25 cellular contexts compared by ENCODE assay signal in genomic region chr6:79838851-79839250, GRCh38.
"Had no signal": no experiment of that assay in that cellular context is flagged by ENCODE, and none has a peak within 500 bp of the region (broad histone marks: within the 10 kb centered on the region; RNA-seq: fewer than 3 reads in every experiment).

No MANE protein-coding gene starts in this region.

- H3K27ac ChIP-seq: stomach, suprapubic skin, testis, thoracic aorta, thyroid gland, tibial artery, tibial nerve, transverse colon, upper lobe of left lung, upper lobe of right lung, uterus, vagina had no signal

- H3K27me3 ChIP-seq: suprapubic skin, testis, thyroid gland, tibial artery, tibial nerve, transverse colon, upper lobe of left lung, upper lobe of right lung, uterus, vagina had no signal

- H3K4me3 ChIP-seq: stomach, suprapubic skin, testis, thoracic aorta, thyroid gland, tibial artery, tibial nerve, transverse colon, upper lobe of left lung, upper lobe of right lung, uterus, vagina had no signal

- H3K4me1 ChIP-seq: stomach, suprapubic skin, testis, thyroid gland, tibial artery, tibial nerve, transverse colon, upper lobe of left lung, upper lobe of right lung, uterus, vagina had no signal

- FAIRE-seq: urothelium cell line had no signal

- H3K9me3 ChIP-seq: stomach, suprapubic skin, testis, thoracic aorta, thyroid gland, tibial nerve, transverse colon, upper lobe of left lung, upper lobe of right lung, uterus, vagina had no signal

- DNase-seq: stimulated activated CD4-positive, alpha-beta T cell treated with anti-CD3 and anti-CD28 coated beads, Interleukin-2, amount 100 ng/mL, for 48 hours; stimulated activated CD4-positive, alpha-beta T cell treated with anti-CD3 and anti-CD28 coated beads, Interleukin-4, amount 100 ng/mL, for 1 hour; stimulated activated CD4-positive, alpha-beta T cell treated with anti-CD3 and anti-CD28 coated beads, Interleukin-4, amount 100 ng/mL, for 24 hours; stimulated activated CD4-positive, alpha-beta T cell treated with anti-CD3 and anti-CD28 coated beads, Interleukin-4, amount 100 ng/mL, for 4 hours; stimulated activated CD8-positive, alpha-beta memory T cell treated with anti-CD3 and anti-CD28 coated beads, Interleukin-4, amount 100 ng/mL, for 48 hours; stimulated activated naive B cell treated with anti-CD40 and anti-IgM and Interleukin-4, amounts not matched to agents 10 μg/mL and 1 μg/mL and 100 μg/mL, for 72 hours; stimulated activated naive CD4-positive, alpha-beta T cell; stimulated activated naive CD4-positive, alpha-beta T cell treated with Interleukin-2 at 50 U/mL for 16 hours; stimulated activated naive CD8-positive, alpha-beta T cell treated with anti-CD3 and anti-CD28 coated beads, Interleukin-15, amount 100 ng/mL, for 72 hours; stimulated activated naive CD8-positive, alpha-beta T cell treated with anti-CD3 and anti-CD28 coated beads, Interleukin-15, Interleukin-2, amounts not matched to agents 100 U/mL and 50 U/mL, for 24 hours; stomach; substantia nigra; testis; thyroid gland; tibial artery; transverse colon; trophoblast cell; upper lobe of left lung; upper lobe of right lung; uterus had no signal

- H3K36me3 ChIP-seq: stomach, suprapubic skin, thoracic aorta, thyroid gland, tibial artery, tibial nerve, transverse colon, upper lobe of left lung, upper lobe of right lung, uterus, vagina had no signal
